In the genomic region with DNA sequence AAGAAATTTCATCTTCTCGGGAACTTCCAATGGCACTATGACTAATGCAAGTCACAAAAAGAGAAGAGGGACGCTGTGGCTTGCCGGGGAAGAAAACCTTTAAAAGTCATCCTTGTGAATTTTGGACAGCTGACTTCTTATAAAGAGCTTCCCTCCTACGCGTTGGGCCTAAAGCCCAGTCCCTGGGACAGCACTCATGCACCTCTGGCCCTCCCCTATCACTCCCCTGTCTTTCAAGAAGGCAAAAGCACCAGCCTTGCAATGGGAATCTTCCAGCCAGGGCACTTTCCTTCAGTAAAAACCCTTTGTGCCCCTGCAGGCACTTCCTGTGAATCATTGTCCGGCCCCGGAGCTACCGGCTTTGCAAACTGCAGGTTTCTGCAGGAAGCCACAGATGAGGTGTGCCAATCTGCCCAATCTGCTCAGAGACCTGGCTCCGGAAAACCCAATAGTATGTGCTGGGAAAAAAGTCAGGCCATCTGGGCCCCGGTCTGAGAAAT, we compare ENCODE assay signal across 8 cellular contexts. TPM values are rescaled to one million over a fixed set of nuclear protein-coding genes. Genes with fewer than 3 reads are reported as not detected.
DNase-seq lines count a peak whose midpoint lies in the region; ATAC-seq and TF ChIP-seq lines count a peak whose summit lies in the region.

No MANE protein-coding gene starts in this region.

- peaks cover 23% of the 10 kb centered on the region for H3K4me1 Mint-ChIP-seq in endodermal cell

- peak; percentile 43 for DNase-seq in activated naive CD4-positive, alpha-beta T cell treated with Interleukin-2 at 50 U/mL for 16 hours
- DNase-seq in activated naive CD4-positive, alpha-beta T cell (lab: John Stamatoyannopoulos, UW), result no peak
- DNase-seq in UCSD-AML1 (lab: John Stamatoyannopoulos, UW; ENCODE audit: unreplicated experiment) (peak; percentile 61), endodermal cell (peak; percentile 87), sciatic nerve (ENCODE audit: low spot score) (no peak), Ammon's horn (ENCODE audit: low spot score) (no peak), NCI-H187 treated with DMSO at 0.1 percent for 48 hours (lab: John Stamatoyannopoulos, UW) (no peak)

- 51 to 67% methylated on average over 8 to 10 of the region's 10 CpGs for WGBS in endodermal cell (ENCODE audit: insufficient coverage in 1 of 2, insufficient read length in 1 of 2), 2 experiments

- no peaks in the 10 kb centered on the region for H3K27me3 ChIP-seq in endodermal cell (ENCODE audit: control insufficient read depth, insufficient read depth, low read length, poor library complexity, severe bottlenecking)

- TF ChIP-seq CTCF in endodermal cell (conservative IDR thresholded peaks at IDR 0.05), result peak; percentile 25

- no peaks in the 10 kb centered on the region for H3K4me1 ChIP-seq in endodermal cell (ENCODE audit: control insufficient read depth, insufficient read depth, low read length)

- no peak overlapping the region for H3K4me3 Mint-ChIP-seq in endodermal cell

- H3K9me3 Mint-ChIP-seq in endodermal cell, result no peaks in the 10 kb centered on the region

- intact Hi-C loops in sciatic nerve (cut with DNase I), result no loop called here

- H3K36me3 Mint-ChIP-seq in endodermal cell (ENCODE audit: low read depth), result peaks cover 2% of the 10 kb centered on the region

- no peak overlapping the region for H3K4me3 ChIP-seq in endodermal cell (ENCODE audit: low read length)

- H3K27ac ChIP-seq in endodermal cell (ENCODE audit: low read depth, low read length), result no peak overlapping the region

- H3K9me3 ChIP-seq in endodermal cell (ENCODE audit: control insufficient read depth, low read length), result no peaks in the 10 kb centered on the region

- no peaks in the 10 kb centered on the region for H3K27me3 Mint-ChIP-seq in endodermal cell (ENCODE audit: insufficient read depth)

- H3K9ac ChIP-seq in endodermal cell (ENCODE audit: extremely low read depth, low read length, poor library complexity, severe bottlenecking), result no peak overlapping the region

- ATAC-seq in HG03064 (IDR thresholded peaks at IDR 0.05; ENCODE audit: low read depth, unreplicated experiment) (peak; percentile 42), sciatic nerve (peak; percentile 51)

- H3K36me3 ChIP-seq in endodermal cell (ENCODE audit: control insufficient read depth, insufficient read depth, low read length), result no peaks in the 10 kb centered on the region

- no peak overlapping the region for H3K27ac Mint-ChIP-seq in endodermal cell

RNA-seq across cellular contexts. Expression of gene MREG, which starts 7.1 kb away (rescaled TPM):
- 10 to 100 TPM; 13.0 to 17.8 TPM for total RNA-seq in endodermal cell
- 7.7 TPM for polyA plus RNA-seq in endodermal cell (2013, experiment 1 of 2)
- polyA plus RNA-seq in endodermal cell (2013, experiment 2 of 2), result 8.6 TPM
- total RNA-seq in sciatic nerve, result 5.9 TPM

Comparison
In these comparisons a context has a peak if more than half of its experiments do, and no peak if none do; other contexts are left out.
1. DNase-seq: peak in activated naive CD4-positive, alpha-beta T cell treated with Interleukin-2 at 50 U/mL for 16 hours (single experiment), UCSD-AML1 (single experiment) and endodermal cell (single experiment); none in activated naive CD4-positive, alpha-beta T cell (0 of 4), sciatic nerve (single experiment), Ammon's horn (single experiment) and NCI-H187 treated with DMSO at 0.1 percent for 48 hours (single experiment).